8 cellular contexts compared by ENCODE assay signal in the genomic region with DNA sequence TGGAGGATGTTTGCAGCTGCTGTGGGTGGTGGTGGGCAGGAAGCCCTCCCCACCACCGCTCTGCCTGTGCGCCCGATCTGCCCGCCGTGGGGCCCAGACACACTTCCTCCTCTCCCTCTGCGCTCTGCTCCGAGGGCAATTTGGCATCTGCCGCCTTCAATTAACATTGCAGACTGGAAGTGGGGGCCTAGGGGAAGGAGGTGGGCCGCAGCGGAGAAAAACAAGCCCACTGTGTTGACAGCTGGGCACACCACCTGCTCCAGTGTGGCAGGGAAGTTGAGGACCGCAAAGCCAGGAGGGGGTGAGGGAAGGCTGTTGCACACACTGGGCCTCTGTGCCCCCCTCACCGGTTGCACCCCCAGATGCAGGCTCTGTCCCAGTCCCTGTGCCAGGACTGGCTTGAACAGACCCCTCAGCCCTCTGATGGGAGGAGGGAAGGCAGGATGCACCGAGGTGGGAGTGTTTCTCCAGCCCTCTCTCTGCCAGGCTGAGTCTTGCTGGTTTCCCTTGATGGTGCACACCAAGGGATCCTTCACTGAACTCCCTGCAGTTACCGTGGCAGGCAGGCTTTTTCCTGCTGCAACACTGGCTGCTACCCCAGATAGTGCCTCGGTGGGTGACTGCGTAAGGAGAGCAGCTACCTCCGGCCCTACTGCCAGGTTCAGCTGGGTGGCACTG.
DNase-seq lines count a peak whose midpoint lies in the region; ATAC-seq and TF ChIP-seq lines count a peak whose summit lies in the region.

No MANE protein-coding gene starts in this region.

- H3K79me2 ChIP-seq in OCI-LY3 (ENCODE audit: low read length), result no peaks in the 10 kb centered on the region

- TF ChIP-seq CTCF in OCI-LY3 (IDR thresholded peaks at IDR 0.05; ENCODE audit: low read depth, low read length) (no peak), left ventricle myocardium inferior (IDR thresholded peaks at IDR 0.05; ENCODE audit: borderline replicate concordance) (no peak)

- H4K20me1 ChIP-seq in OCI-LY3 (ENCODE audit: insufficient read depth, low read length), result no peaks in the 10 kb centered on the region

- intact Hi-C loops in left ventricle myocardium inferior (cut with micrococcal nuclease), result no loop called here

- H3K4me3 ChIP-seq in OCI-LY3 (ENCODE audit: low read length), result peak overlapping the region; percentile 32
- H3K4me3 ChIP-seq in left ventricle myocardium inferior, result no peak overlapping the region

- H3K27ac ChIP-seq in OCI-LY3 (ENCODE audit: low read length) (peak overlapping the region; percentile 45), left ventricle myocardium inferior (replicated peaks) (no peak overlapping the region)

- H2AFZ ChIP-seq in OCI-LY3 (ENCODE audit: low read depth, low read length), result peak overlapping the region; percentile 73

- H3K4me1 ChIP-seq in OCI-LY3 (ENCODE audit: low read length) (peaks cover 28% of the 10 kb centered on the region), left ventricle myocardium inferior (no peaks in the 10 kb centered on the region)

- in situ Hi-C loops in ACHN (cut with HindIII; ENCODE audit: low pct_ligation_motif_present, low pct_unique_long_range_greater_than_20kb, low sequenced_read_pairs), result no loop called here

- no peak for ATAC-seq in HG02623 (IDR thresholded peaks at IDR 0.05; ENCODE audit: unreplicated experiment)

- H3K9me3 ChIP-seq in OCI-LY3 (ENCODE audit: insufficient read depth, low read length) (no peaks in the 10 kb centered on the region), left ventricle myocardium inferior (replicated peaks) (no peaks in the 10 kb centered on the region)

- H3K36me3 ChIP-seq in OCI-LY3 (replicated peaks; ENCODE audit: low read depth, low read length) (no peaks in the 10 kb centered on the region), left ventricle myocardium inferior (no peaks in the 10 kb centered on the region)

- H3K4me2 ChIP-seq in OCI-LY3 (ENCODE audit: low read length), result peak overlapping the region; percentile 55

- H3K27me3 ChIP-seq in OCI-LY3 (ENCODE audit: low read depth, low read length), result no peaks in the 10 kb centered on the region
- H3K27me3 ChIP-seq in left ventricle myocardium inferior (ENCODE audit: low read depth), result peaks cover 8% of the 10 kb centered on the region

- H3K9ac ChIP-seq in OCI-LY3 (ENCODE audit: low read length), result peak overlapping the region; percentile 31; the same call in 1 of the 2 replicates

- DNase-seq in KG1 (lab: John Stamatoyannopoulos, UW), result peak; percentile 42
- DNase-seq in activated effector memory CD4-positive, alpha-beta T cell treated with anti-CD3 and anti-CD28 coated beads, Interleukin-2, amount 50 U/mL, for 16 hours, result peak; percentile 77
- DNase-seq in stimulated activated CD4-positive, alpha-beta T cell treated with anti-CD3 and anti-CD28 coated beads, Interleukin-1b, Interleukin-23, amount 100 ng/mL, for 48 hours, result peak; percentile 25
- DNase-seq in left ventricle myocardium inferior, result no peak
- DNase-seq in ACHN, result no peak
- no peak for DNase-seq in RPMI8226

Comparison
In these comparisons a context has a peak if more than half of its experiments do, and no peak if none do; other contexts are left out.
1. DNase-seq: peak in KG1 (single experiment), activated effector memory CD4-positive, alpha-beta T cell treated with anti-CD3 and anti-CD28 coated beads, Interleukin-2, amount 50 U/mL, for 16 hours (single experiment) and stimulated activated CD4-positive, alpha-beta T cell treated with anti-CD3 and anti-CD28 coated beads, Interleukin-1b, Interleukin-23, amount 100 ng/mL, for 48 hours (single experiment); none in left ventricle myocardium inferior (single experiment), ACHN (single experiment) and RPMI8226 (single experiment).